ENCODE assay signal across 8 cellular contexts in genomic region chr17:59366040-59366757, GRCh38. TPM values are rescaled to one million over a fixed set of nuclear protein-coding genes. Genes with fewer than 3 reads are reported as not detected.
DNase-seq lines count a peak whose midpoint lies in the region; ATAC-seq and TF ChIP-seq lines count a peak whose summit lies in the region.
"Had no signal": no experiment of that assay in that cellular context is flagged by ENCODE, and none has a peak within 500 bp of the region (broad histone marks: within the 10 kb centered on the region; RNA-seq: fewer than 3 reads in every experiment).

No MANE protein-coding gene starts in this region.

- no peak for ATAC-seq in PC-3
- ATAC-seq in gastroesophageal sphincter = peak; percentile 24
- no peak for ATAC-seq in HG03045 (IDR thresholded peaks at IDR 0.05; ENCODE audit: unreplicated experiment)

- no peaks in the 10 kb centered on the region for H3K27me3 Mint-ChIP-seq in progenitor cell of endocrine pancreas

- POLR2A ChIA-PET in PC-3 (lab: Charles Lee; ENCODE audit: unreplicated experiment) = no interaction called here

- H3K4me1 ChIP-seq in HUES64 (ENCODE audit: insufficient read depth, low read length) (peaks cover 69% of the 10 kb centered on the region), PC-3 (ENCODE audit: insufficient read depth, low read length) (peaks cover 48% of the 10 kb centered on the region), gastroesophageal sphincter (peaks cover 47 to 100% (median 84%) of the 10 kb centered on the region in 3 donors)

- CTCF ChIA-PET in PC-3 (lab: Charles Lee) = no interaction called here

- DNase-seq in PC-3 (peak; percentile 15), progenitor cell of endocrine pancreas (ENCODE audit: low spot score, unreplicated experiment) (no peak), GM10266 (ENCODE audit: extremely low spot score) (no peak), GDM1 (lab: John Stamatoyannopoulos, UW) (no peak)

- H3K4me3 ChIP-seq in HUES64 (ENCODE audit: low read length) (0 out of 2 replicates have a peak overlapping the region, but pooled peaks have one; percentile 2), PC-3 (ENCODE audit: low read length) (no peak overlapping the region), gastroesophageal sphincter (no peak overlapping the region)
- H3K4me3 ChIP-seq: K562 had no signal

- no TSS peak for BruUV-seq in PC-3 (replicated peaks; lab: Mats Ljungman, UMichigan)

- no peak for TF ChIP-seq EP300 in gastroesophageal sphincter (IDR thresholded peaks at IDR 0.05)

- no peaks in the 10 kb centered on the region for H3K9me3 Mint-ChIP-seq in progenitor cell of endocrine pancreas (ENCODE audit: low read depth)

- no peaks in the 10 kb centered on the region for H3K9me3 ChIP-seq in HUES64 (ENCODE audit: insufficient read depth, low read depth, low read length)
- no peaks in the 10 kb centered on the region for H3K9me3 ChIP-seq in PC-3 (ENCODE audit: low read length)
- H3K9me3 ChIP-seq in gastroesophageal sphincter = no peaks in the 10 kb centered on the region

- no peaks in the 10 kb centered on the region for H4K20me1 ChIP-seq in PC-3 (ENCODE audit: low read length)

- H3K4me2 ChIP-seq in PC-3 (ENCODE audit: low read length) = peak overlapping the region; percentile 29; the same call in 1 of the 2 replicates

- H3K4me3 Mint-ChIP-seq in progenitor cell of endocrine pancreas (ENCODE audit: low read depth) = peak overlapping the region; percentile 37

- no peak for TF ChIP-seq CTCF in PC-3 (conservative IDR thresholded peaks at IDR 0.05; ENCODE audit: low read depth, low read length)
- peak in 2 of 4 experiments; percentile 2 to 15 for TF ChIP-seq CTCF in gastroesophageal sphincter (IDR thresholded peaks at IDR 0.05)
- TF ChIP-seq CTCF in progenitor cell of endocrine pancreas (IDR thresholded peaks at IDR 0.05; ENCODE audit: unreplicated experiment) = peak; percentile 14
- TF ChIP-seq CTCF in GM10266 (IDR thresholded peaks at IDR 0.05; ENCODE audit: control insufficient read depth, insufficient read depth, low read depth, missing control alignments) = no peak

- H3F3A ChIP-seq in PC-3 (ENCODE audit: low read length, unreplicated experiment) = no peaks in the 10 kb centered on the region

- H3K36me3 Mint-ChIP-seq in progenitor cell of endocrine pancreas (ENCODE audit: insufficient read depth) = peaks cover 12% of the 10 kb centered on the region

- intact Hi-C loops in PC-3 (cut with micrococcal nuclease) = no loop called here

- H3K9me2 ChIP-seq in PC-3 (replicated peaks; ENCODE audit: low read length) = no peaks in the 10 kb centered on the region

- H3K27me3 ChIP-seq in HUES64 (ENCODE audit: insufficient read depth, low read length) (no peaks in the 10 kb centered on the region), PC-3 (ENCODE audit: low read length) (no peaks in the 10 kb centered on the region), gastroesophageal sphincter (no peaks in the 10 kb centered on the region)

- H3K9ac ChIP-seq in HUES64 (ENCODE audit: low read depth, low read length) = 0 out of 2 replicates have a peak overlapping the region, but pooled peaks have one; percentile 9
- no peak overlapping the region for H3K9ac ChIP-seq in PC-3 (ENCODE audit: low read length)

- TF ChIP-seq POLR2A in gastroesophageal sphincter (IDR thresholded peaks at IDR 0.05) = no peak

- H3K79me2 ChIP-seq in PC-3 (ENCODE audit: low read length) = no peaks in the 10 kb centered on the region

- H3K36me3 ChIP-seq in HUES64 (ENCODE audit: insufficient read depth, low read length) (no peaks in the 10 kb centered on the region), PC-3 (ENCODE audit: low read depth, low read length) (no peaks in the 10 kb centered on the region), gastroesophageal sphincter (no peaks in the 10 kb centered on the region)

- peak overlapping the region; percentile 97 for H3K27ac Mint-ChIP-seq in progenitor cell of endocrine pancreas

- peak overlapping the region; percentile 4; the same call in 1 of the 2 replicates for H2AFZ ChIP-seq in PC-3 (ENCODE audit: low read length)

- peaks cover 82% of the 10 kb centered on the region for H3K4me1 Mint-ChIP-seq in progenitor cell of endocrine pancreas (ENCODE audit: low read depth)

- 5% methylated on average over 10 of the region's 10 CpGs for WGBS in HUES64
- 0% methylated on average over 1 to 3 of the region's 10 CpGs for WGBS in gastroesophageal sphincter (ENCODE audit: low coverage in 1 of 2), 2 donors

- peak overlapping the region; percentile 91 for H3K27ac ChIP-seq in HUES64 (ENCODE audit: low read depth, low read length)
- H3K27ac ChIP-seq in PC-3 (ENCODE audit: low read length) = peak overlapping the region; percentile 51
- H3K27ac ChIP-seq in gastroesophageal sphincter = peak overlapping the region; percentile 85 to 95 (median 90)

RNA-seq across cellular contexts. Expression of gene YPEL2, which starts 34.7 kb away (rescaled TPM):
- 1.5 TPM for polyA plus RNA-seq in HUES64 (2013, experiment 1 of 2)
- polyA plus RNA-seq in HUES64 (2013, experiment 2 of 2) = 3.1 TPM
- total RNA-seq in PC-3 (2014; rRNA removed) (0.47 and 1.1 TPM in 2 replicates), gastroesophageal sphincter (10 to 100 TPM; 35.5 to 47.1 (median 40.6) TPM), progenitor cell of endocrine pancreas (39.9 and 40.8 TPM in 2 replicates)

Comparison
In these comparisons a context has a peak if more than half of its experiments do, and no peak if none do; other contexts are left out.
1. RNA of gene YPEL2, which starts 34.7 kb away (total RNA-seq): 35.5 to 47.1 TPM in gastroesophageal sphincter and 39.9 to 40.8 TPM in progenitor cell of endocrine pancreas; 0.47 to 1.1 TPM in PC-3; every median in the first group is over 10 times any median in the second.
2. Peak in every context shown above with its lines, with median percentiles within 50 percentile points of each other: H3K27ac ChIP-seq.